ENCODE assay signal across 13 cellular contexts in genomic region chr1:223715710-223716103, GRCh38. TPM values are rescaled to one million over a fixed set of nuclear protein-coding genes. Genes with fewer than 3 reads are reported as not detected.
DNase-seq lines count a peak whose midpoint lies in the region; ATAC-seq, FAIRE-seq and TF ChIP-seq lines count a peak whose summit lies in the region.
"Had no signal": no experiment of that assay in that cellular context is flagged by ENCODE, and none has a peak within 500 bp of the region (broad histone marks: within the 10 kb centered on the region; RNA-seq: fewer than 3 reads in every experiment).

No MANE protein-coding gene starts in this region.

- peaks cover 40% of the 10 kb centered on the region for H4K20me1 ChIP-seq in osteoblast (ENCODE audit: insufficient read depth, low read length)

- POLR2A ChIA-PET in Panc1 (lab: Charles Lee), result no interaction called here

- TF ChIP-seq CTCF in CD14-positive monocyte (IDR thresholded peaks at IDR 0.05) (no peak), Panc1 (IDR thresholded peaks at IDR 0.05) (no peak), osteoblast (IDR thresholded peaks at IDR 0.05; ENCODE audit: extremely low read depth, low read depth, low read length) (no peak)

- CTCF ChIA-PET in Panc1 (lab: Charles Lee), result no interaction called here

- in situ Hi-C loops in Panc1 (cut with HindIII; ENCODE audit: low pct_unique_long_range_greater_than_20kb, low sequenced_read_pairs), result no loop called here

- DNase-seq in CD14-positive monocyte (ENCODE audit: low spot score) (no peak), Panc1 (ENCODE audit: low read depth, low spot score) (no peak), osteoblast (ENCODE audit: insufficient read length, low spot score, missing footprints) (no peak), UCSD-AML1 (lab: John Stamatoyannopoulos, UW; ENCODE audit: unreplicated experiment) (no peak), AG08395 (ENCODE audit: low spot score) (no peak), GM19239 (ENCODE audit: insufficient read length, low spot score) (no peak)
- no peak for DNase-seq in effector memory CD4-positive, alpha-beta T cell
- DNase-seq: DND-41; NCI-H1092 treated with DMSO at 0.1 percent for 48 hours; stimulated activated naive B cell treated with anti-CD40 and anti-IgM and Interleukin-4, amounts not matched to agents 10 μg/mL and 1 μg/mL and 100 μg/mL, for 72 hours had no signal

- H3K4me1 ChIP-seq in Panc1 (ENCODE audit: control insufficient read depth, insufficient read depth, low read length), result peaks cover 56% of the 10 kb centered on the region
- peaks cover 67% of the 10 kb centered on the region for H3K4me1 ChIP-seq in effector memory CD4-positive, alpha-beta T cell (ENCODE audit: control insufficient read depth, insufficient read depth, low read length, poor library complexity, severe bottlenecking)
- H3K4me1 ChIP-seq in osteoblast (ENCODE audit: insufficient read depth, low read length), result peaks cover 71% of the 10 kb centered on the region

- FAIRE-seq in GM19239 (lab: Jason Lieb, UNC), result no peak

- H3K27ac ChIP-seq in Panc1 (ENCODE audit: low read length), result peak overlapping the region; percentile 96
- H3K27ac ChIP-seq in effector memory CD4-positive, alpha-beta T cell (ENCODE audit: insufficient read depth, low read length, poor library complexity, severe bottlenecking), result peak overlapping the region; percentile 94
- H3K27ac ChIP-seq in osteoblast (ENCODE audit: low read depth, low read length), result peak overlapping the region; percentile 79
- H3K27ac ChIP-seq: prostate gland had no signal

- no peak overlapping the region for H2AFZ ChIP-seq in osteoblast (ENCODE audit: low read length)

- peak overlapping the region in 1 of 2 donors; percentile 82 for H3K4me3 Mint-ChIP-seq in CD14-positive monocyte

- no peaks in the 10 kb centered on the region for H3K9me3 ChIP-seq in Panc1 (ENCODE audit: control insufficient read depth, insufficient read depth, low read depth, low read length)
- H3K9me3 ChIP-seq in effector memory CD4-positive, alpha-beta T cell (ENCODE audit: control insufficient read depth, low read length), result no peaks in the 10 kb centered on the region
- no peaks in the 10 kb centered on the region for H3K9me3 ChIP-seq in osteoblast (ENCODE audit: low read depth, low read length)
- H3K9me3 ChIP-seq: prostate gland had no signal

- H3K27me3 Mint-ChIP-seq in CD14-positive monocyte (ENCODE audit: low read depth in 3 of 3), result peaks cover 0 to 2% (median 0%) of the 10 kb centered on the region in 3 donors
- H3K27me3 Mint-ChIP-seq: stimulated activated naive B cell treated with anti-CD40 and anti-IgM and Interleukin-4, amounts not matched to agents 10 μg/mL and 1 μg/mL and 100 μg/mL, for 72 hours had no signal

- intact Hi-C loops in CD14-positive monocyte (cut with micrococcal nuclease) (loop anchor here (1.0 to 10.0 kb wide), 3 partner anchors 9 to 109 kb away; no protein-coding TSS in a partner anchor), Panc1 (cut with micrococcal nuclease; ENCODE audit: unreplicated experiment) (no loop called here)

- peaks cover 68% of the 10 kb centered on the region for H3K4me1 Mint-ChIP-seq in CD14-positive monocyte

- H3K4me2 ChIP-seq in osteoblast (ENCODE audit: insufficient read depth, low read length), result peak overlapping the region; percentile 88

- H3K4me3 ChIP-seq in Panc1 (ENCODE audit: low read depth in 2 of 2, low read length in 2 of 2) (peak overlapping the region in 1 of 2 experiments; percentile 93; a peak in 2 of 4 replicates), osteoblast (ENCODE audit: insufficient read depth, low read length) (peak overlapping the region; percentile 58)
- H3K4me3 ChIP-seq in effector memory CD4-positive, alpha-beta T cell (ENCODE audit: insufficient read depth, low read depth, low read length, poor library complexity, severe bottlenecking), result no peak overlapping the region
- H3K4me3 ChIP-seq: prostate gland had no signal

- H3K36me3 Mint-ChIP-seq in CD14-positive monocyte, result peaks cover 38 to 40% of the 10 kb centered on the region in 2 donors

- H3K27me3 ChIP-seq in Panc1 (ENCODE audit: control insufficient read depth, insufficient read depth, low read length) (no peaks in the 10 kb centered on the region), osteoblast (ENCODE audit: insufficient read depth, low read length) (no peaks in the 10 kb centered on the region)
- H3K27me3 ChIP-seq in effector memory CD4-positive, alpha-beta T cell (replicated peaks; ENCODE audit: control insufficient read depth, insufficient read depth, low read length, poor library complexity, severe bottlenecking), result no peaks in the 10 kb centered on the region

- BruUV-seq in Panc1 (replicated peaks; lab: Mats Ljungman, UMichigan), result no TSS peak

- peak overlapping the region; percentile 86 to 98 (median 96) for H3K27ac Mint-ChIP-seq in CD14-positive monocyte

- H3K79me2 ChIP-seq in osteoblast (ENCODE audit: insufficient read depth, low read length), result peaks cover 80% of the 10 kb centered on the region

- H3K9me3 Mint-ChIP-seq in CD14-positive monocyte, result no peaks in the 10 kb centered on the region
- H3K9me3 Mint-ChIP-seq: stimulated activated naive B cell treated with anti-CD40 and anti-IgM and Interleukin-4, amounts not matched to agents 10 μg/mL and 1 μg/mL and 100 μg/mL, for 72 hours had no signal

- ATAC-seq in Panc1, result no peak
- no peak for ATAC-seq in HG03039 (IDR thresholded peaks at IDR 0.05; ENCODE audit: unreplicated experiment)

- H3K36me3 ChIP-seq in Panc1 (ENCODE audit: control insufficient read depth, insufficient read depth, low read length), result peaks cover 14% of the 10 kb centered on the region
- peaks cover 25% of the 10 kb centered on the region for H3K36me3 ChIP-seq in effector memory CD4-positive, alpha-beta T cell (ENCODE audit: control insufficient read depth, insufficient read depth, low read length)
- H3K36me3 ChIP-seq in osteoblast (ENCODE audit: insufficient read depth, low read length), result peaks cover 56% of the 10 kb centered on the region
- H3K36me3 ChIP-seq: prostate gland had no signal

RNA-seq across cellular contexts. Expression of gene CAPN2, which starts 3.4 kb away (rescaled TPM):
- polyA plus RNA-seq in CD14-positive monocyte, result 100 to 1,000 TPM; 127 to 182 TPM
- 171 TPM for total RNA-seq in Panc1 (2021; ENCODE audit: unreplicated experiment)
- 189 TPM for polyA plus RNA-seq in Panc1 (2012; ENCODE audit: insufficient read length)
- 340 and 341 TPM in 2 replicates for total RNA-seq in osteoblast

RNA-seq across cellular contexts. Expression of gene CAPN8, which starts 50.2 kb away (rescaled TPM):
- not detected for polyA plus RNA-seq in CD14-positive monocyte
- total RNA-seq in Panc1 (2021; ENCODE audit: unreplicated experiment) (0.28 TPM), osteoblast (not detected in 2 replicates)
- 0.22 TPM for polyA plus RNA-seq in Panc1 (2012; ENCODE audit: insufficient read length)
- total RNA-seq: RPMI7951 had no signal
